28 cellular contexts compared by ENCODE assay signal in the genomic region with DNA sequence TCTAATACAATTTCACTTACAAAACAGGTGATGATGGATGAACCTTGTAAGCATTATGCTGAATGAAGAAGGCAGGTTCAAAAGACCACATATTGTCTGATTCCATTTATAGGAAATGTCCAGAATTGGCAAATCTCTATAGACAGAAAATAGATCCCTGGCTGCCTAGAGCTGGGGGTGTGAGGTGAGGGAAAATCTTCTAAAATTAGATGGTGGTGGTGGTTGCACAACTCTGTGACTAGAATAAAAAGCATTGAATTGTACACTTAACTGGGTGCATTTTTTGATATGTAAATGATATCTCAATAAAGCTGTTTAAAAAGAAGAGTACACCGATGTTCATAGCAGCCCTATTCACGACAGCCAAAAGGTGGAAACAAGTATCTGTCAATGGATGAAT.
"Had no signal": no experiment of that assay in that cellular context is flagged by ENCODE, and none has a peak within 500 bp of the region (broad histone marks: within the 10 kb centered on the region; RNA-seq: fewer than 3 reads in every experiment).

No MANE protein-coding gene starts in this region.

- H3K4me1 ChIP-seq: ascending aorta, breast epithelium, colonic mucosa, esophagus squamous epithelium, gastroesophageal sphincter had no signal

- H3K9me3 ChIP-seq: ascending aorta, breast epithelium, colonic mucosa, gastroesophageal sphincter had no signal

- H3K27me3 ChIP-seq: ascending aorta, breast epithelium, colonic mucosa had no signal

- H3K4me3 ChIP-seq: ascending aorta, breast epithelium, cardiac muscle cell, colonic mucosa, esophagus squamous epithelium, gastroesophageal sphincter had no signal

- H3K36me3 ChIP-seq: ascending aorta, breast epithelium, cardiac muscle cell, colonic mucosa, esophagus squamous epithelium, gastroesophageal sphincter had no signal

- ATAC-seq: activated naive CD4-positive, alpha-beta T cell treated with anti-CD3 and anti-CD28 coated beads, Interleukin-2, amount 50 U/mL, for 72 hours; activated T-cell treated with anti-CD3 and anti-CD28 coated beads, Interleukin-2, amount 50 U/mL, for 72 hours; gastroesophageal sphincter had no signal

- FAIRE-seq: endometrium, endothelial cell of umbilical vein had no signal

- DNase-seq: activated CD4-positive, alpha-beta memory T cell treated with anti-CD3 and anti-CD28 coated beads, Interleukin-2, amount 10 ng/mL, durations not matched to agents 7 days and 5 days; activated CD4-positive, alpha-beta T cell treated with anti-CD3 and anti-CD28 coated beads for 1 hour; activated CD4-positive, alpha-beta T cell treated with anti-CD3 and anti-CD28 coated beads for 4 hours; activated CD4-positive, alpha-beta T cell treated with anti-CD3 and anti-CD28 coated beads, Interleukin-2, amount 10 ng/mL, durations not matched to agents 7 days and 5 days; activated CD4-positive, alpha-beta T cell treated with anti-CD3 and anti-CD28 coated beads, Interleukin-2, amount 50 U/mL, for 4 hours; activated CD8-positive, alpha-beta memory T cell treated with anti-CD3 and anti-CD28 coated beads, Interleukin-2, amount 50 U/mL, for 48 hours; activated gamma-delta T cell; activated naive CD4-positive, alpha-beta T cell; activated naive CD4-positive, alpha-beta T cell treated with anti-CD3 and anti-CD28 coated beads, Interleukin-2, amount 10 ng/mL, durations not matched to agents 7 days and 5 days; activated naive CD8-positive, alpha-beta T cell treated with anti-CD3 and anti-CD28 coated beads, Interleukin-2, amount 10 ng/mL, durations not matched to agents 7 days and 5 days; activated T-cell treated with anti-CD3 and anti-CD28 coated beads for 4 hours; activated T-cell treated with anti-CD3 and anti-CD28 coated beads, Interleukin-2, amount 50 U/mL, for 24 hours; activated T-cell treated with anti-CD3 and anti-CD28 coated beads, Interleukin-2, amount 50 U/mL, for 72 hours; central memory CD4-positive, alpha-beta T cell; cerebellar nuclear complex; colonic mucosa; effector CD8-positive, alpha-beta T cell; esophagus squamous epithelium; foreskin melanocyte; T-helper 2 cell had no signal

- H3K27ac ChIP-seq: ascending aorta, breast epithelium, cardiac muscle cell, colonic mucosa, epithelial cell of prostate, esophagus squamous epithelium, gastroesophageal sphincter had no signal
